In the genomic region with DNA sequence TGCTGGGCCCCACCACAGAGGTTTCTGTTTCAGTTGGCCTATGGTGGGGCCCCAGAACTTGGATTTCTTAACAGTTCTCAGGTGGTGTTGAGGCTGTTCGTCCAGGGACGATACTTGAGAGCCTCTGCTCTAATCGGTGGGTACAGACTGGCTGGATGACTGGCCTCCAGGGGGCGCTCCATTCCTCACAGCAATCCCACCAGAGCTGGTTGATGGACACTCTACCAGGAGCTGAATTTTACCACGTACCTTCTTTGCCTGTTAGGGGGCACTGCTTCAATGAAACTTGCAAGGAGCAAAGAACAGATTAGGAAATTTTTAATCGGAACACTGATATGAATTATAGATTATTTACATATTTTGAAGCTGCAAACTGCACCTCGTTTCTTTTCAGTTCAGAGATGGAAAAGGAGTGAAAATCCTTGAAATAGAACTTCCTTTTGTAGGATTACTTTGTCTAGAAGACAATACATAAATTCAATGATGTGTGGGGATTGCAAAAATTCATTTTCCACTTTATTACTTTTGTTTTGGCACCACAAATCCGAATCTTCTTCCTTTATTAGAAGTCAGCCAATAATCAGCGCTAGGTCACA, we compare ENCODE assay signal across 8 cellular contexts. TPM values are rescaled to one million over a fixed set of nuclear protein-coding genes. Genes with fewer than 3 reads are reported as not detected.
DNase-seq lines count a peak whose midpoint lies in the region; ATAC-seq and TF ChIP-seq lines count a peak whose summit lies in the region.

No MANE protein-coding gene starts in this region.

- TF ChIP-seq CTCF in GM12864 (IDR thresholded peaks at IDR 0.05; ENCODE audit: low read depth, low read length, missing control alignments) (peak; percentile 91), H9 (conservative IDR thresholded peaks at IDR 0.05) (peak; percentile 96)

- H2BK120ac ChIP-seq in H9 (ENCODE audit: low read depth, low read length, poor library complexity, severe bottlenecking), result no peak overlapping the region

- no peak overlapping the region for H2BK15ac ChIP-seq in H9 (ENCODE audit: low read depth, low read length)

- H2BK12ac ChIP-seq in H9 (ENCODE audit: insufficient read length, low read depth, low read length), result no peak overlapping the region

- no peak overlapping the region for H2AFZ ChIP-seq in H9 (ENCODE audit: low read length)

- H3K4me3 ChIP-seq in GM12864 (ENCODE audit: low read depth, low read length), result no peak overlapping the region

- WGBS in H9 (ENCODE audit: extremely low coverage, insufficient read length, low lambda C conversion rate), result no CpG with 5 or more reads among the region's 9 CpGs

- no peak overlapping the region for H4K91ac ChIP-seq in H9 (ENCODE audit: insufficient read length, low read depth, low read length)

- H3K9me3 Mint-ChIP-seq in H9, result peaks cover 12 to 13% of the 10 kb centered on the region in 2 experiments
- H3K9me3 Mint-ChIP-seq in activated naive CD8-positive, alpha-beta T cell treated with anti-CD3 and anti-CD28 coated beads, Interleukin-2, amount 50 U/mL, for 24 hours, result no peaks in the 10 kb centered on the region

- intact Hi-C loops in left ventricle myocardium superior (cut with micrococcal nuclease), result no loop called here

- no peak overlapping the region for H2BK20ac ChIP-seq in H9 (ENCODE audit: low read depth, low read length, poor library complexity, severe bottlenecking)

- H3K9me3 ChIP-seq in H9 (ENCODE audit: control insufficient read depth, low read depth, low read length), result no peaks in the 10 kb centered on the region

- H3K27me3 Mint-ChIP-seq in H9 (ENCODE audit: low read depth), result peaks cover 7% of the 10 kb centered on the region
- peaks cover 12% of the 10 kb centered on the region for H3K27me3 Mint-ChIP-seq in activated naive CD8-positive, alpha-beta T cell treated with anti-CD3 and anti-CD28 coated beads, Interleukin-2, amount 50 U/mL, for 24 hours

- H2BK5ac ChIP-seq in H9 (ENCODE audit: insufficient read length, low read length), result no peak overlapping the region

- H3K27ac Mint-ChIP-seq in H9, result no peak overlapping the region
- H3K27ac Mint-ChIP-seq in activated naive CD8-positive, alpha-beta T cell treated with anti-CD3 and anti-CD28 coated beads, Interleukin-2, amount 50 U/mL, for 24 hours, result no peak overlapping the region

- H3K56ac ChIP-seq in H9 (ENCODE audit: insufficient read length, low read depth, low read length), result no peak overlapping the region

- peak; percentile 79 for DNase-seq in GM12864 (ENCODE audit: low read depth)
- peak; percentile 92 for DNase-seq in H9
- peak; percentile 88 for DNase-seq in LoVo (ENCODE audit: low spot score)
- peak; percentile 87 for DNase-seq in SW480 (ENCODE audit: low spot score)
- peak; percentile 93 for DNase-seq in activated naive CD8-positive, alpha-beta T cell treated with anti-CD3 and anti-CD28 coated beads, Interleukin-2, amount 50 U/mL, for 24 hours
- DNase-seq in left ventricle myocardium superior, result peak; percentile 95
- DNase-seq in retina, result peak; percentile 74
- no peak for DNase-seq in DMS79 (lab: John Stamatoyannopoulos, UW)

- no peak overlapping the region for H2AK5ac ChIP-seq in H9 (ENCODE audit: insufficient read length, low read length)

- H3K4ac ChIP-seq in H9 (ENCODE audit: low read depth, low read length), result no peak overlapping the region

- H4K8ac ChIP-seq in H9 (replicated peaks; ENCODE audit: insufficient read length, low read depth, low read length), result no peak overlapping the region

- H3K27ac ChIP-seq in H9 (ENCODE audit: insufficient read length, low read depth, low read length), result no peak overlapping the region

- H3K18ac ChIP-seq in H9 (ENCODE audit: insufficient read length, low read depth, low read length), result no peak overlapping the region

- no peaks in the 10 kb centered on the region for H4K20me1 ChIP-seq in H9 (ENCODE audit: control insufficient read depth, insufficient read depth, insufficient read length)

- H3K14ac ChIP-seq in H9 (ENCODE audit: insufficient read depth, low read length), result no peak overlapping the region

- H4K5ac ChIP-seq in H9 (ENCODE audit: insufficient read length, low read depth, low read length), result no peak overlapping the region

- H3K23me2 ChIP-seq in H9 (ENCODE audit: insufficient read length, low read depth, low read length, poor library complexity, severe bottlenecking), result no peaks in the 10 kb centered on the region

- H3K23ac ChIP-seq in H9 (ENCODE audit: insufficient read length, low read depth, low read length), result no peak overlapping the region

- no peaks in the 10 kb centered on the region for H3K79me1 ChIP-seq in H9 (ENCODE audit: insufficient read depth, low read depth, low read length, poor library complexity, severe bottlenecking)

- H3T11ph ChIP-seq in H9 (ENCODE audit: low read length), result no peak overlapping the region

- no peak overlapping the region for H3K9ac ChIP-seq in H9 (ENCODE audit: extremely low read depth, insufficient read length, low read length)

- no peak overlapping the region for H3K4me2 ChIP-seq in H9 (ENCODE audit: insufficient read depth, insufficient read length, low read length)

- H3K27me3 ChIP-seq in H9 (ENCODE audit: insufficient read depth, low read length), result no peaks in the 10 kb centered on the region

- no peaks in the 10 kb centered on the region; the same call in 1 of the 2 replicates for H3K4me1 ChIP-seq in H9 (ENCODE audit: insufficient read depth, low read length)

- H3K79me2 ChIP-seq in H9 (ENCODE audit: insufficient read depth, low read length), result no peaks in the 10 kb centered on the region

- ATAC-seq in activated naive CD8-positive, alpha-beta T cell treated with anti-CD3 and anti-CD28 coated beads, Interleukin-2, amount 50 U/mL, for 24 hours, result peak; percentile 100
- ATAC-seq in left ventricle myocardium superior, result peak; percentile 100

- no peak overlapping the region for H3K4me3 Mint-ChIP-seq in H9
- H3K4me3 Mint-ChIP-seq in activated naive CD8-positive, alpha-beta T cell treated with anti-CD3 and anti-CD28 coated beads, Interleukin-2, amount 50 U/mL, for 24 hours, result no peak overlapping the region

- H3K4me1 Mint-ChIP-seq in H9, result peaks cover 7 to 26% of the 10 kb centered on the region in 2 experiments
- peaks cover 8% of the 10 kb centered on the region for H3K4me1 Mint-ChIP-seq in activated naive CD8-positive, alpha-beta T cell treated with anti-CD3 and anti-CD28 coated beads, Interleukin-2, amount 50 U/mL, for 24 hours

- peaks cover 8 to 12% (median 12%) of the 10 kb centered on the region in 3 experiments; a peak in 6 of 7 replicates for H3K36me3 Mint-ChIP-seq in H9 (ENCODE audit: insufficient read depth in 1 of 3, low read depth in 3 of 3)
- H3K36me3 Mint-ChIP-seq in activated naive CD8-positive, alpha-beta T cell treated with anti-CD3 and anti-CD28 coated beads, Interleukin-2, amount 50 U/mL, for 24 hours (ENCODE audit: low read depth), result no peaks in the 10 kb centered on the region

RNA-seq across cellular contexts. Expression of a gene that starts 44.8 kb away (rescaled TPM):
- total RNA-seq in H9 (2021) (31.5 and 34.2 TPM in 2 replicates), left ventricle myocardium superior (25.5 TPM)
